Comparison of ENCODE assay signal across 22 cellular contexts in the genomic region with DNA sequence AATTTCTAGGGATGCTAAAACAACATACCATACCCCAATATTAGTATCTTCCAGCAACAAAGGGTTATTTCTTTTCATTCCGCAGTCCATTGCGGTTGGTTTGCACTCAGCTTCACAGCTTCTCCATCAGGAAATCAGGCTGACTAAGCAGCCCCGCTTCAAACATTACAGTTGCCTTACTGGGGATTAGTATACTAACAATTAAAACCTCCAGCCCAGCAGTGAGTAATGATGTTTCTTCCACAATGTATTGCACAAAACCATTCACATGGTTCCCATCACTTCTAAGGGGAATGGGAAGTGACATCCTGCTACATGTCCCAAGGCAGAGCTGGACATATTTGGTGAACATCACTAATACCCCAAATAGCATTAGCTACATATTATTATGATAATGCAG.
DNase-seq lines count a peak whose midpoint lies in the region; ATAC-seq and TF ChIP-seq lines count a peak whose summit lies in the region.
"Had no signal": no experiment of that assay in that cellular context is flagged by ENCODE, and none has a peak within 500 bp of the region (broad histone marks: within the 10 kb centered on the region; RNA-seq: fewer than 3 reads in every experiment).

No MANE protein-coding gene starts in this region.

- no peak for TF ChIP-seq CTCF in retinal pigment epithelial cell (conservative IDR thresholded peaks at IDR 0.05; ENCODE audit: low read depth, low read length)

- H3K4me3 Mint-ChIP-seq in stimulated activated naive B cell treated with anti-CD40 and anti-IgM and Interleukin-4, amounts not matched to agents 10 μg/mL and 1 μg/mL and 100 μg/mL, for 72 hours, result no peak overlapping the region
- H3K4me3 Mint-ChIP-seq: CD4-positive, CD25-positive, alpha-beta regulatory T cell; IgD-negative memory B cell had no signal

- H3K4me1 Mint-ChIP-seq in stimulated activated naive B cell treated with anti-CD40 and anti-IgM and Interleukin-4, amounts not matched to agents 10 μg/mL and 1 μg/mL and 100 μg/mL, for 72 hours, result no peaks in the 10 kb centered on the region
- H3K4me1 Mint-ChIP-seq: CD4-positive, CD25-positive, alpha-beta regulatory T cell; IgD-negative memory B cell had no signal

- H3K36me3 Mint-ChIP-seq in stimulated activated naive B cell treated with anti-CD40 and anti-IgM and Interleukin-4, amounts not matched to agents 10 μg/mL and 1 μg/mL and 100 μg/mL, for 72 hours, result no peaks in the 10 kb centered on the region
- H3K36me3 Mint-ChIP-seq: CD4-positive, CD25-positive, alpha-beta regulatory T cell; IgD-negative memory B cell had no signal

- no peak overlapping the region for H3K4me3 ChIP-seq in retinal pigment epithelial cell (ENCODE audit: low read length)
- H3K4me3 ChIP-seq: GM23248, SJCRH30 had no signal

- no peak overlapping the region for H3K27ac Mint-ChIP-seq in stimulated activated naive B cell treated with anti-CD40 and anti-IgM and Interleukin-4, amounts not matched to agents 10 μg/mL and 1 μg/mL and 100 μg/mL, for 72 hours
- H3K27ac Mint-ChIP-seq: CD4-positive, CD25-positive, alpha-beta regulatory T cell; IgD-negative memory B cell had no signal

- no peak for ATAC-seq in stimulated activated naive B cell treated with anti-CD40 and anti-IgM and Interleukin-4, amounts not matched to agents 10 μg/mL and 1 μg/mL and 100 μg/mL, for 72 hours (replicated peaks)
- ATAC-seq: Right ventricle myocardium inferior, SK-N-SH treated with all-trans-retinoic acid at 6 μM for 48 hours had no signal

- DNase-seq in AG20443 (ENCODE audit: low spot score) (peak; percentile 14), M059J (ENCODE audit: low read depth) (peak; percentile 20), astrocyte of the hippocampus (ENCODE audit: low read depth, low spot score) (peak; percentile 34), retinal pigment epithelial cell (ENCODE audit: low read depth) (peak; percentile 72)
- DNase-seq in stimulated activated CD4-positive, alpha-beta T cell treated with anti-CD3 and anti-CD28 coated beads, Interleukin-2, amount 100 ng/mL, for 24 hours, result no peak
- no peak for DNase-seq in effector CD4-positive, alpha-beta T cell
- no peak for DNase-seq in stimulated activated naive B cell treated with anti-CD40 and anti-IgM and Interleukin-4, amounts not matched to agents 10 μg/mL and 1 μg/mL and 100 μg/mL, for 72 hours
- DNase-seq: CD4-positive, CD25-positive, alpha-beta regulatory T cell; DMS153; GM23248; H7; NCI-H1105; NCI-H146; NCI-H1930; NCI-H2107; NCI-H446; NCI-H524 treated with DMSO at 0.1 percent for 48 hours; NCI-H774; SJCRH30 had no signal

- no peaks in the 10 kb centered on the region for H3K27me3 Mint-ChIP-seq in stimulated activated naive B cell treated with anti-CD40 and anti-IgM and Interleukin-4, amounts not matched to agents 10 μg/mL and 1 μg/mL and 100 μg/mL, for 72 hours
- H3K27me3 Mint-ChIP-seq: CD4-positive, CD25-positive, alpha-beta regulatory T cell; IgD-negative memory B cell had no signal

- H3K9me3 Mint-ChIP-seq in stimulated activated naive B cell treated with anti-CD40 and anti-IgM and Interleukin-4, amounts not matched to agents 10 μg/mL and 1 μg/mL and 100 μg/mL, for 72 hours, result peaks cover 0 to 2% of the 10 kb centered on the region in 2 donors

Comparison
In these comparisons a context has a peak if more than half of its experiments do, and no peak if none do; other contexts are left out.
1. DNase-seq: peak in AG20443 (single experiment), M059J (single experiment), astrocyte of the hippocampus (single experiment) and retinal pigment epithelial cell (single experiment); none in stimulated activated CD4-positive, alpha-beta T cell treated with anti-CD3 and anti-CD28 coated beads, Interleukin-2, amount 100 ng/mL, for 24 hours (0 of 2), effector CD4-positive, alpha-beta T cell (single experiment) and stimulated activated naive B cell treated with anti-CD40 and anti-IgM and Interleukin-4, amounts not matched to agents 10 μg/mL and 1 μg/mL and 100 μg/mL, for 72 hours (single experiment).